In the genomic region with DNA sequence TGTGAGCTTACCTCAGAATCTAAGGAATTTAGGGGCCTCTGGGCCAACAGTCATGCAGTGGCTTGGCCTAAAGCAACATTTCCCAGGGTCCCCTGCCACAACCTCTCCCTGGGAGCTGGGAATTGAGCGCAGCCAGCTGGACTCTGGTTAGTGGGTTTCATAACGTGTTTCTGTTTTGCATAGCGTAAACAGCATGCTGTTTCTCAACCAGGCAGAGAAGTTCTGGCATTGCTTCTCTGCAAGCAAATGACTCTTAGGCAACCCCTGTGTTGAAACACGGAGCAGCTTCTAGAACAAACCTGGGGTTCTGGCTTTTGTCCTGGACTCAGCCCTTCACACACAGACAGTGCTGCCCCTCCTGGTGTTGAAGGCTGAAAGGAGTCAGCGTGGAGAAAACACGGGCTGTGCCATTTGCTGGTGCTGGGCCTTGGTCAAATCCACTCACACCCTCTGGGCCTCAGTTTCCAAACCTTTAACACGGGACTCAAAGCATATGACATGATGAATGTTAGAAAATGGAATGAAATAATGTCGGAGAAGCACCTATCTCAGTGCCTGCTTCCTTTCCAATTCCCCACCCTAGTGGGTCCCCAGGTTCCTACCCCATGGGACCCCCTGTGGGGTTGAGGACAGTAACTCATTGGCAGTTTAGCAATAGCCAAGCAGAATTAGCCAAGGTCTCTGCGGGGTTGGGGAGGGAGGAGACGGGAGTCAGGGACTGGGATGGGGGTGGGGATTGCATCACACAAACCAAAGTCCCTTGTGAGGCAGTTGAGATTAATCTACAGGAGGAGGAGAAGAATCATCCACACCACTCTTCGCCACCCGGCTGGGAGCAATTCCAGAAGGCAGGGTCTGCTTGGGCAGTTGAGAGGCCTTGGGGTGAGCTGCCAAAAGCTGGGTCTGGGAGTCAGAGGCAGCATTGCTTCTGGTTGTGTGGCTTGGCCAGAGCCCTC, we compare ENCODE assay signal across 9 cellular contexts. TPM values are rescaled to one million over a fixed set of nuclear protein-coding genes. Genes with fewer than 3 reads are reported as not detected.
DNase-seq lines count a peak whose midpoint lies in the region; FAIRE-seq and TF ChIP-seq lines count a peak whose summit lies in the region.
"Had no signal": no experiment of that assay in that cellular context is flagged by ENCODE, and none has a peak within 500 bp of the region (broad histone marks: within the 10 kb centered on the region; RNA-seq: fewer than 3 reads in every experiment).

No MANE protein-coding gene starts in this region.

- peak overlapping the region; percentile 79 for H3K9ac ChIP-seq in GM23248

- BruUV-seq in MCF 10A (replicated peaks; lab: Mats Ljungman, UMichigan): no TSS peak

- no peak for FAIRE-seq in RCC 7860 (lab: Jason Lieb, UNC)

- intact Hi-C loops in MCF 10A (cut with micrococcal nuclease): no loop called here

- H3K4me1 Mint-ChIP-seq in MCF 10A (ENCODE audit: insufficient read depth, unreplicated experiment): peaks cover 29% of the 10 kb centered on the region
- H3K4me1 Mint-ChIP-seq in endothelial cell (ENCODE audit: unreplicated experiment): no peaks in the 10 kb centered on the region

- peak overlapping the region; percentile 96 for H3K27ac ChIP-seq in GM23248

- H3K79me2 ChIP-seq in GM23248 (ENCODE audit: insufficient read depth): no peaks in the 10 kb centered on the region

- H3K4me3 Mint-ChIP-seq in MCF 10A (ENCODE audit: unreplicated experiment) (peak overlapping the region; percentile 50), endothelial cell (ENCODE audit: unreplicated experiment) (no peak overlapping the region)

- H3K27ac Mint-ChIP-seq in MCF 10A (ENCODE audit: low read depth, unreplicated experiment): peak overlapping the region; percentile 91
- H3K27ac Mint-ChIP-seq in endothelial cell (ENCODE audit: unreplicated experiment): no peak overlapping the region

- WGBS in GM23248 (ENCODE audit: low coverage in 1 of 2, low lambda C conversion rate in 2 of 2, missing lambda C conversion rate in 2 of 2), 2 experiments: 5 to 8% methylated on average over 12 of the region's 12 CpGs

- H3K9me3 Mint-ChIP-seq in MCF 10A (ENCODE audit: unreplicated experiment) (peaks cover 8% of the 10 kb centered on the region), endothelial cell (ENCODE audit: unreplicated experiment) (no peaks in the 10 kb centered on the region)

- H3K4me3 ChIP-seq in GM23248 (peak overlapping the region; percentile 14; the same call in 1 of the 2 replicates), skeletal muscle cell (ENCODE audit: low read depth, low read length) (no peak overlapping the region)

- no peaks in the 10 kb centered on the region for H3K9me3 ChIP-seq in GM23248 (ENCODE audit: low read depth)

- TF ChIP-seq CTCF in MCF 10A (IDR thresholded peaks at IDR 0.05; ENCODE audit: unreplicated experiment) (no peak), endothelial cell (IDR thresholded peaks at IDR 0.05; ENCODE audit: unreplicated experiment) (no peak)

- H3K27me3 Mint-ChIP-seq in MCF 10A (ENCODE audit: insufficient read depth, unreplicated experiment) (no peaks in the 10 kb centered on the region), endothelial cell (ENCODE audit: unreplicated experiment) (no peaks in the 10 kb centered on the region)

- H3K27me3 ChIP-seq in GM23248 (replicated peaks; ENCODE audit: insufficient read depth): no peaks in the 10 kb centered on the region

- POLR2A ChIA-PET in MCF 10A (lab: Yijun Ruan, JAX): interaction anchor here (0.7 to 1.6 kb wide), 13 partner anchors 9 to 377 kb away, joined by 3 to 7 read pairs (median 4); a partner anchor contains a TSS

- H3K36me3 ChIP-seq in GM23248 (ENCODE audit: low read depth): no peaks in the 10 kb centered on the region

- H3K9me2 ChIP-seq in GM23248 (ENCODE audit: insufficient read depth): no peaks in the 10 kb centered on the region

- H4K20me1 ChIP-seq in GM23248 (ENCODE audit: insufficient read depth): no peaks in the 10 kb centered on the region

- DNase-seq in GM23248 (peak; percentile 97), MCF 10A (ENCODE audit: unreplicated experiment) (peak; percentile 99), islet precursor cell (peak; percentile 83), skeletal muscle cell (ENCODE audit: low read depth) (peak; percentile 99), RCC 7860 (ENCODE audit: low spot score) (no peak), COLO829 (ENCODE audit: low spot score) (no peak), endothelial cell (ENCODE audit: low spot score) (no peak)
- DNase-seq in stimulated activated CD4-positive, alpha-beta T cell treated with anti-CD3 and anti-CD28 coated beads, Interleukin-2, amount 100 ng/mL, for 24 hours: no peak
- DNase-seq: NCI-H345 had no signal

- H3K4me2 ChIP-seq in GM23248 (ENCODE audit: unreplicated experiment): peak overlapping the region; percentile 60

- peak overlapping the region; percentile 44 for H2AFZ ChIP-seq in GM23248

- peaks cover 36% of the 10 kb centered on the region for H3K4me1 ChIP-seq in GM23248 (ENCODE audit: insufficient read depth)

- H3K36me3 Mint-ChIP-seq in MCF 10A (ENCODE audit: insufficient read depth, unreplicated experiment) (peaks cover 11% of the 10 kb centered on the region), endothelial cell (ENCODE audit: low read depth, unreplicated experiment) (peaks cover 3% of the 10 kb centered on the region)

- in situ Hi-C loops in GM23248 (cut with MboI): no loop called here

- peaks cover 24% of the 10 kb centered on the region for H3F3A ChIP-seq in GM23248 (ENCODE audit: insufficient read depth)

- CTCF ChIA-PET in MCF 10A (lab: Yijun Ruan, JAX): interaction anchor here (0.6 to 5.1 kb wide), 8 partner anchors 35 to 877 kb away, joined by 3 to 33 read pairs (median 4); no protein-coding TSS in a partner anchor

RNA-seq across cellular contexts. Expression of a gene that starts 30.2 kb away (rescaled TPM):
- 0.22 TPM in 1 of 2 replicates, not detected in the other for total RNA-seq in GM23248 (2014; rRNA removed; shearing (Covaris generic))
- 0.85 and 1.2 TPM in 2 replicates for polyA plus RNA-seq in GM23248 (2016; fragmentation: Nextera tagmentation; extraction: Ambion mirVana)
- not detected in 2 replicates for total RNA-seq in MCF 10A (2022)
- total RNA-seq in endothelial cell (ENCODE audit: unreplicated experiment): not detected

Comparison
In these comparisons a context has a peak if more than half of its experiments do, and no peak if none do; other contexts are left out.
1. DNase-seq: peak in GM23248 (single experiment), MCF 10A (single experiment), islet precursor cell (single experiment) and skeletal muscle cell (single experiment); none in RCC 7860 (single experiment), COLO829 (single experiment), stimulated activated CD4-positive, alpha-beta T cell treated with anti-CD3 and anti-CD28 coated beads, Interleukin-2, amount 100 ng/mL, for 24 hours (0 of 2) and endothelial cell (single experiment).